ENCODE assay signal across 15 cellular contexts in the genomic region with DNA sequence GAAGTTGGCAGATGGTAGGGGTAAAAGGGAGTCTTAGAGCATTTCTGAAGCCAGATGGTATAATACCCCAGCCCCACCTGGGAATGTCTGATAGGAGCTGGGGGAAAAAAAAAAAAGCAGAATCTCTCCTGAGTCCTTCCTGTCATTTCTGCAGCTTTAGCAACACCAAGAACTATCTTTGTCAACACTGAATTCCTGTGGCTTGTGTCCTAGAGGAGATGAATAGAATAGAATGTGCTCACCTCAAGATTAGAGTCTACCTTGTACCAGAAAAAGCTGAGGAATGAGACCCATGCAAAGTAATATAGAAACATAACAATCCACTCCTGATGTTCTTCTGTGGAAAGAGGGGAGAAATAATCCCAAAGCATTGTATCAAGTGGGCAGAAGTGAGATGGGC.
DNase-seq lines count a peak whose midpoint lies in the region; ATAC-seq and TF ChIP-seq lines count a peak whose summit lies in the region.
"Had no signal": no experiment of that assay in that cellular context is flagged by ENCODE, and none has a peak within 500 bp of the region (broad histone marks: within the 10 kb centered on the region; RNA-seq: fewer than 3 reads in every experiment).

No MANE protein-coding gene starts in this region.

- TF ChIP-seq EP300 in SK-N-SH (IDR thresholded peaks at IDR 0.05; ENCODE audit: borderline replicate concordance in 1 of 2, low read depth in 1 of 2, low read length in 1 of 2): no peak

- POLR2A ChIA-PET in SK-N-SH (lab: Yijun Ruan, JAX): no interaction called here

- no peaks in the 10 kb centered on the region for H3K9me3 ChIP-seq in SK-N-SH
- H3K9me3 ChIP-seq: MG63, prostate gland had no signal

- H3K4me3 ChIP-seq in SK-N-SH (ENCODE audit: low read depth in 2 of 2, low read length in 1 of 2): no peak overlapping the region
- H3K4me3 ChIP-seq: MG63, prostate gland had no signal

- no peaks in the 10 kb centered on the region for H3K27me3 Mint-ChIP-seq in activated T-cell treated with anti-CD3 and anti-CD28 coated beads, Interleukin-2, amount 50 U/mL, for 72 hours (ENCODE audit: low read depth)
- H3K27me3 Mint-ChIP-seq in endothelial cell (ENCODE audit: unreplicated experiment): peaks cover 5% of the 10 kb centered on the region

- peaks cover 39% of the 10 kb centered on the region for H3F3A ChIP-seq in SK-N-SH (replicated peaks; ENCODE audit: insufficient read depth)

- no peaks in the 10 kb centered on the region for H4K20me1 ChIP-seq in SK-N-SH (ENCODE audit: insufficient read depth)

- no peak for TF ChIP-seq CTCF in SK-N-SH (IDR thresholded peaks at IDR 0.05)
- TF ChIP-seq CTCF in endothelial cell (IDR thresholded peaks at IDR 0.05; ENCODE audit: unreplicated experiment): no peak

- no peaks in the 10 kb centered on the region for H3K9me3 Mint-ChIP-seq in activated T-cell treated with anti-CD3 and anti-CD28 coated beads, Interleukin-2, amount 50 U/mL, for 72 hours
- no peaks in the 10 kb centered on the region for H3K9me3 Mint-ChIP-seq in endothelial cell (ENCODE audit: unreplicated experiment)
- H3K9me3 Mint-ChIP-seq in stimulated activated effector memory CD8-positive, alpha-beta T cell treated with anti-CD3 and anti-CD28 coated beads, Interleukin-12 subunit alpha, Interleukin-12 subunit beta, amount 100 ng/mL, for 72 hours: no peaks in the 10 kb centered on the region

- no peak overlapping the region for H3K9ac ChIP-seq in SK-N-SH

- no peak overlapping the region for H3K4me2 ChIP-seq in SK-N-SH

- peak overlapping the region; percentile 21 for H3K27ac Mint-ChIP-seq in activated T-cell treated with anti-CD3 and anti-CD28 coated beads, Interleukin-2, amount 50 U/mL, for 72 hours
- H3K27ac Mint-ChIP-seq in endothelial cell (ENCODE audit: unreplicated experiment): peak overlapping the region; percentile 95
- peak overlapping the region; percentile 89 for H3K27ac Mint-ChIP-seq in stimulated activated effector memory CD8-positive, alpha-beta T cell treated with anti-CD3 and anti-CD28 coated beads, Interleukin-12 subunit alpha, Interleukin-12 subunit beta, amount 100 ng/mL, for 72 hours

- no peak for TF ChIP-seq RAD21 in SK-N-SH (IDR thresholded peaks at IDR 0.05; ENCODE audit: low read length)

- peaks cover 51 to 52% of the 10 kb centered on the region in 2 experiments for H3K36me3 ChIP-seq in SK-N-SH (replicated peaks in 1 of 2; ENCODE audit: control insufficient read depth in 1 of 2, insufficient read depth in 2 of 2, low read length in 1 of 2)
- H3K36me3 ChIP-seq: prostate gland had no signal

- peak overlapping the region; percentile 21 to 64 for H3K27ac ChIP-seq in SK-N-SH (ENCODE audit: low read depth in 2 of 2, low read length in 1 of 2)
- H3K27ac ChIP-seq: prostate gland had no signal

- H3K36me3 Mint-ChIP-seq in activated T-cell treated with anti-CD3 and anti-CD28 coated beads, Interleukin-2, amount 50 U/mL, for 72 hours (ENCODE audit: insufficient read depth in 2 of 2): peaks cover 6 to 23% of the 10 kb centered on the region in 2 donors
- peaks cover 28% of the 10 kb centered on the region for H3K36me3 Mint-ChIP-seq in endothelial cell (ENCODE audit: low read depth, unreplicated experiment)
- H3K36me3 Mint-ChIP-seq in stimulated activated effector memory CD8-positive, alpha-beta T cell treated with anti-CD3 and anti-CD28 coated beads, Interleukin-12 subunit alpha, Interleukin-12 subunit beta, amount 100 ng/mL, for 72 hours: peaks cover 6% of the 10 kb centered on the region

- no peaks in the 10 kb centered on the region for H3K9me2 ChIP-seq in SK-N-SH

- no peaks in the 10 kb centered on the region for H3K27me3 ChIP-seq in SK-N-SH (ENCODE audit: insufficient read depth)
- H3K27me3 ChIP-seq: MG63 had no signal

- H3K4me3 Mint-ChIP-seq in activated T-cell treated with anti-CD3 and anti-CD28 coated beads, Interleukin-2, amount 50 U/mL, for 72 hours: no peak overlapping the region
- H3K4me3 Mint-ChIP-seq in endothelial cell (ENCODE audit: unreplicated experiment): no peak overlapping the region
- no peak overlapping the region for H3K4me3 Mint-ChIP-seq in stimulated activated effector memory CD8-positive, alpha-beta T cell treated with anti-CD3 and anti-CD28 coated beads, Interleukin-12 subunit alpha, Interleukin-12 subunit beta, amount 100 ng/mL, for 72 hours

- ATAC-seq in activated T-cell treated with anti-CD3 and anti-CD28 coated beads, Interleukin-2, amount 50 U/mL, for 72 hours (replicated peaks in 1 of 2): no peak
- no peak for ATAC-seq in stimulated activated effector memory CD8-positive, alpha-beta T cell treated with anti-CD3 and anti-CD28 coated beads, Interleukin-12 subunit alpha, Interleukin-12 subunit beta, amount 100 ng/mL, for 72 hours
- ATAC-seq: Panc1 had no signal

- CTCF ChIA-PET in SK-N-SH (lab: Yijun Ruan, JAX): interaction anchor here (0.5 kb wide), 1 partner anchor 17 kb away, joined by 3 read pairs; no protein-coding TSS in a partner anchor

- H3K4me1 ChIP-seq in SK-N-SH (ENCODE audit: control insufficient read depth in 1 of 2, insufficient read depth in 2 of 2, low read depth in 1 of 2, low read length in 1 of 2): peaks cover 12 to 23% of the 10 kb centered on the region in 2 experiments
- H3K4me1 ChIP-seq: prostate gland had no signal

- no peaks in the 10 kb centered on the region; the same call in 1 of the 2 replicates for H3K79me2 ChIP-seq in SK-N-SH (ENCODE audit: insufficient read depth)

- H2AFZ ChIP-seq in SK-N-SH (ENCODE audit: low read depth): no peak overlapping the region

- no peak for DNase-seq in activated T-cell treated with anti-CD3 and anti-CD28 coated beads, Interleukin-2, amount 50 U/mL, for 72 hours
- DNase-seq in activated T-cell treated with anti-CD3 and anti-CD28 coated beads for 4 hours: no peak
- DNase-seq in SK-N-SH: no peak
- no peak for DNase-seq in endothelial cell (ENCODE audit: low spot score)
- no peak for DNase-seq in stimulated activated effector memory CD8-positive, alpha-beta T cell treated with anti-CD3 and anti-CD28 coated beads, Interleukin-12 subunit alpha, Interleukin-12 subunit beta, amount 100 ng/mL, for 72 hours (ENCODE audit: low spot score in 2 of 2)
- no peak for DNase-seq in HuH-7.5 (ENCODE audit: low spot score)
- DNase-seq in RKO (ENCODE audit: low spot score): no peak
- no peak for DNase-seq in activated CD8-positive, alpha-beta memory T cell treated with anti-CD3 and anti-CD28 coated beads, Interleukin-2, amount 50 U/mL, for 4 hours
- DNase-seq: ACHN; activated naive CD4-positive, alpha-beta T cell treated with anti-CD3 and anti-CD28 coated beads, Interleukin-2, amount 50 U/mL, for 16 hours; DMS53; MG63; T-helper 2 cell had no signal

- H3K4me1 Mint-ChIP-seq in activated T-cell treated with anti-CD3 and anti-CD28 coated beads, Interleukin-2, amount 50 U/mL, for 72 hours (ENCODE audit: low read depth): peaks cover 34% of the 10 kb centered on the region
- H3K4me1 Mint-ChIP-seq in endothelial cell (ENCODE audit: unreplicated experiment): peaks cover 53% of the 10 kb centered on the region
- H3K4me1 Mint-ChIP-seq in stimulated activated effector memory CD8-positive, alpha-beta T cell treated with anti-CD3 and anti-CD28 coated beads, Interleukin-12 subunit alpha, Interleukin-12 subunit beta, amount 100 ng/mL, for 72 hours: peaks cover 19% of the 10 kb centered on the region

TF ChIP-seq in SK-N-SH, 30 proteins besides CTCF, POLR2A, EP300 and RAD21:
- TF ChIP-seq RCOR1 (IDR thresholded peaks at IDR 0.05; ENCODE audit: low read length): no peak
- TF ChIP-seq FOXJ3 (CRISPR knock-in tag; IDR thresholded peaks at IDR 0.05): no peak
- no peak for TF ChIP-seq EZH2phosphoT487 (IDR thresholded peaks at IDR 0.05; ENCODE audit: borderline replicate concordance, low read depth)
- TF ChIP-seq CHD2 (IDR thresholded peaks at IDR 0.05; ENCODE audit: low read length, partially characterized antibody): no peak
- TF ChIP-seq, protein P1, sequence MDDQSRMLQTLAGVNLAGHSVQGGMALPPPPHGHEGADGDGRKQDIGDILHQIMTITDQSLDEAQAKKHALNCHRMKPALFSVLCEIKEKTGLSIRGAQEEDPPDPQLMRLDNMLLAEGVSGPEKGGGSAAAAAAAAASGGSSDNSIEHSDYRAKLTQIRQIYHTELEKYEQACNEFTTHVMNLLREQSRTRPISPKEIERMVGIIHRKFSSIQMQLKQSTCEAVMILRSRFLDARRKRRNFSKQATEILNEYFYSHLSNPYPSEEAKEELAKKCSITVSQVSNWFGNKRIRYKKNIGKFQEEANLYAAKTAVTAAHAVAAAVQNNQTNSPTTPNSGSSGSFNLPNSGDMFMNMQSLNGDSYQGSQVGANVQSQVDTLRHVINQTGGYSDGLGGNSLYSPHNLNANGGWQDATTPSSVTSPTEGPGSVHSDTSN (IDR thresholded peaks at IDR 0.05): no peak
- no peak for TF ChIP-seq RXRA (IDR thresholded peaks at IDR 0.05; ENCODE audit: borderline replicate concordance, low read depth)
- no peak for TF ChIP-seq FOXM1 (IDR thresholded peaks at IDR 0.05; ENCODE audit: low read depth)
- no peak for TF ChIP-seq POLR2AphosphoS5 (IDR thresholded peaks at IDR 0.05; ENCODE audit: low read depth, low read length)
- no peak for TF ChIP-seq NRF1 (IDR thresholded peaks at IDR 0.05; ENCODE audit: low read depth, low read length)

Comparison
In these comparisons a context has a peak if more than half of its experiments do, and no peak if none do; other contexts are left out.
1. H3K27ac Mint-ChIP-seq: peak in every context shown above with its lines; median percentile 95 in endothelial cell; 89 in stimulated activated effector memory CD8-positive, alpha-beta T cell treated with anti-CD3 and anti-CD28 coated beads, Interleukin-12 subunit alpha, Interleukin-12 subunit beta, amount 100 ng/mL, for 72 hours; 21 in activated T-cell treated with anti-CD3 and anti-CD28 coated beads, Interleukin-2, amount 50 U/mL, for 72 hours.